11 cellular contexts compared by ENCODE assay signal in genomic region chr2:190927257-190927656, GRCh38. TPM values are rescaled to one million over a fixed set of nuclear protein-coding genes. Genes with fewer than 3 reads are reported as not detected.
DNase-seq lines count a peak whose midpoint lies in the region; TF ChIP-seq lines count a peak whose summit lies in the region.
"Had no signal": no experiment of that assay in that cellular context is flagged by ENCODE, and none has a peak within 500 bp of the region (broad histone marks: within the 10 kb centered on the region; RNA-seq: fewer than 3 reads in every experiment).

No MANE protein-coding gene starts in this region.

- H3K4me3 ChIP-seq in adipocyte (ENCODE audit: low read length) (no peak overlapping the region), fibroblast of villous mesenchyme (ENCODE audit: low read depth, low read length) (no peak overlapping the region), transverse colon (no peak overlapping the region), HAP-1 (no peak overlapping the region)

- no peak overlapping the region for H3K27ac ChIP-seq in transverse colon

- TF ChIP-seq CTCF in fibroblast of villous mesenchyme (IDR thresholded peaks at IDR 0.05; ENCODE audit: insufficient read depth, low read depth, low read length) (no peak), transverse colon (IDR thresholded peaks at IDR 0.05) (no peak)

- in situ Hi-C loops in transverse colon (cut with MboI; ENCODE audit: low pct_ligation_motif_present in 1 of 4, low pct_unique_long_range_greater_than_20kb in 1 of 4, low sequenced_read_pairs in 3 of 4) (no loop called here), HAP-1 (cut with MboI; ENCODE audit: low sequenced_read_pairs) (no loop called here)

- no peak overlapping the region for H3K9ac ChIP-seq in adipocyte (ENCODE audit: low read length)

- TF ChIP-seq POLR2A in transverse colon (IDR thresholded peaks at IDR 0.05): no peak

- DNase-seq in H4 (ENCODE audit: low spot score): peak; percentile 8
- DNase-seq in adipocyte (ENCODE audit: low read depth): peak; percentile 78
- peak; percentile 33 for DNase-seq in fibroblast of villous mesenchyme (ENCODE audit: low read depth)
- peak; percentile 91 for DNase-seq in renal cortical epithelial cell (ENCODE audit: low read depth)
- DNase-seq in transverse colon: no peak
- DNase-seq in HAP-1 (ENCODE audit: low spot score in 2 of 2): no peak
- DNase-seq in SKM-1 treated with dmso at 0.1 percent for 144 hours (lab: John Stamatoyannopoulos, UW; ENCODE audit: unreplicated experiment): no peak
- DNase-seq: activated T-cell treated with anti-CD3 and anti-CD28 coated beads, Interleukin-2, amount 50 U/mL, for 48 hours; CD4-positive, CD25-positive, alpha-beta regulatory T cell; HCEC 1CT; NCI-H2171 treated with DMSO at 0.1 percent for 48 hours had no signal

- H3K9me3 ChIP-seq in adipocyte (ENCODE audit: control insufficient read depth, low read length) (no peaks in the 10 kb centered on the region), transverse colon (no peaks in the 10 kb centered on the region), HAP-1 (no peaks in the 10 kb centered on the region)

- H3K27me3 ChIP-seq in adipocyte (replicated peaks; ENCODE audit: control insufficient read depth, insufficient read depth, low read length) (no peaks in the 10 kb centered on the region), transverse colon (no peaks in the 10 kb centered on the region), HAP-1 (ENCODE audit: low read depth) (no peaks in the 10 kb centered on the region)

- no peaks in the 10 kb centered on the region for H3K4me1 ChIP-seq in adipocyte (ENCODE audit: control insufficient read depth, insufficient read depth, low read length)
- H3K4me1 ChIP-seq in transverse colon: peaks cover 0 to 5% (median 0%) of the 10 kb centered on the region in 4 donors
- peaks cover 22% of the 10 kb centered on the region for H3K4me1 ChIP-seq in HAP-1

- 63 to 77% methylated on average over 2 of the region's 2 CpGs for WGBS in transverse colon (ENCODE audit: low coverage in 1 of 2), 2 donors

- no peak for TF ChIP-seq EP300 in transverse colon (IDR thresholded peaks at IDR 0.05; ENCODE audit: low read depth)

- intact Hi-C loops in transverse colon (cut with DNase I; ENCODE audit: low total_unique reads): no loop called here

- H3K36me3 ChIP-seq in adipocyte (ENCODE audit: control insufficient read depth, insufficient read depth, low read length, severe bottlenecking) (peaks cover 96% of the 10 kb centered on the region), transverse colon (peaks cover 0 to 40% (median 16%) of the 10 kb centered on the region in 4 donors), HAP-1 (replicated peaks) (peaks cover 37% of the 10 kb centered on the region)

RNA-seq across cellular contexts. Expression of gene GLS, which starts 46.6 kb away (rescaled TPM):
- total RNA-seq in H4 (2014; rRNA removed; shearing (Covaris generic)): 39.0 and 40.2 TPM in 2 replicates
- total RNA-seq in fibroblast of villous mesenchyme (375 and 519 TPM in 2 replicates), renal cortical epithelial cell (1,218 and 1,910 TPM in 2 replicates), transverse colon (100 to 1,000 TPM in 1 of 4 donors, 10 to 100 TPM in 3; 58.0 to 141 (median 68.7) TPM)

Comparison
In these comparisons a context has a peak if more than half of its experiments do, and no peak if none do; other contexts are left out.
1. DNase-seq: peak in H4 (single experiment), adipocyte (single experiment), fibroblast of villous mesenchyme (single experiment) and renal cortical epithelial cell (single experiment); none in transverse colon (single experiment), HAP-1 (0 of 2) and SKM-1 treated with dmso at 0.1 percent for 144 hours (single experiment).